Comparison of ENCODE assay signal across 25 cellular contexts in genomic region chr6:107485157-107485556, GRCh38. TPM values are rescaled to one million over a fixed set of nuclear protein-coding genes. Genes with fewer than 3 reads are reported as not detected.
"Had no signal": no experiment of that assay in that cellular context is flagged by ENCODE, and none has a peak within 500 bp of the region (broad histone marks: within the 10 kb centered on the region; RNA-seq: fewer than 3 reads in every experiment).

No MANE protein-coding gene starts in this region.

- H3K36me3 Mint-ChIP-seq: mesothelial cell of epicardium; naive thymus-derived CD8-positive, alpha-beta T cell had no signal

- H3K4me3 ChIP-seq: coronary artery, dorsolateral prefrontal cortex, esophagus muscularis mucosa, gastroesophageal sphincter, heart left ventricle, hepatocyte, lower lobe of right lung, mucosa of descending colon had no signal

- H3K27ac ChIP-seq: coronary artery, dorsolateral prefrontal cortex, esophagus muscularis mucosa, foreskin keratinocyte, gastroesophageal sphincter, heart left ventricle, hepatocyte, lower lobe of right lung had no signal

- ATAC-seq: foreskin keratinocyte; gastroesophageal sphincter; heart left ventricle; left colon; left lobe of liver; left ventricle myocardium superior; lower lobe of right lung; mucosa of descending colon; naive thymus-derived CD8-positive, alpha-beta T cell had no signal

- H3K9me3 Mint-ChIP-seq: mesothelial cell of epicardium had no signal

- H3K36me3 ChIP-seq: esophagus muscularis mucosa, gastroesophageal sphincter, heart left ventricle, lower lobe of right lung had no signal

- H3K9me3 ChIP-seq: esophagus muscularis mucosa, gastroesophageal sphincter, heart left ventricle, lower lobe of right lung, mucosa of descending colon had no signal

- H3K27ac Mint-ChIP-seq: immature natural killer cell; mesothelial cell of epicardium; naive B cell; naive thymus-derived CD8-positive, alpha-beta T cell had no signal

- H3K27me3 ChIP-seq: dorsolateral prefrontal cortex, gastroesophageal sphincter had no signal

- H2AFZ ChIP-seq: hepatocyte had no signal

- H3K4me2 ChIP-seq: hepatocyte had no signal

- H3K4me3 Mint-ChIP-seq: immature natural killer cell; mesothelial cell of epicardium; naive B cell; naive thymus-derived CD8-positive, alpha-beta T cell had no signal

- FAIRE-seq: frontal cortex, kidney had no signal

- DNase-seq: dermis blood vessel endothelial cell; dorsolateral prefrontal cortex; effector CD4-positive, alpha-beta T cell; effector memory CD4-positive, alpha-beta T cell; foreskin keratinocyte; heart left ventricle; hypothalamus; immature natural killer cell; islet precursor cell; kidney; kidney glomerular epithelial cell; left colon; left ventricle myocardium superior; lower lobe of right lung; mesenchymal stem cell; mucosa of descending colon; naive B cell; naive thymus-derived CD8-positive, alpha-beta T cell had no signal

- H3K4me1 ChIP-seq: foreskin keratinocyte had no signal

RNA-seq across cellular contexts. Expression of gene SOBP, which starts 4.8 kb away (rescaled TPM):
- total RNA-seq: foreskin keratinocyte had no signal
- polyA plus RNA-seq: foreskin keratinocyte, immature natural killer cell had no signal
